ENCODE assay signal across 1 cellular context in genomic region chr12:57751788-57752667, GRCh38.
TF ChIP-seq lines count a peak whose summit lies in the region.

Gene CDK4 (minus strand): TSS chr12:57752310. CDS start chr12:57751717, 593 bp downstream.

TF ChIP-seq in HepG2, 621 proteins besides CTCF, POLR2A, EP300 and RAD21 (continued from another document and continues in another):
- TF ChIP-seq, protein P1, sequence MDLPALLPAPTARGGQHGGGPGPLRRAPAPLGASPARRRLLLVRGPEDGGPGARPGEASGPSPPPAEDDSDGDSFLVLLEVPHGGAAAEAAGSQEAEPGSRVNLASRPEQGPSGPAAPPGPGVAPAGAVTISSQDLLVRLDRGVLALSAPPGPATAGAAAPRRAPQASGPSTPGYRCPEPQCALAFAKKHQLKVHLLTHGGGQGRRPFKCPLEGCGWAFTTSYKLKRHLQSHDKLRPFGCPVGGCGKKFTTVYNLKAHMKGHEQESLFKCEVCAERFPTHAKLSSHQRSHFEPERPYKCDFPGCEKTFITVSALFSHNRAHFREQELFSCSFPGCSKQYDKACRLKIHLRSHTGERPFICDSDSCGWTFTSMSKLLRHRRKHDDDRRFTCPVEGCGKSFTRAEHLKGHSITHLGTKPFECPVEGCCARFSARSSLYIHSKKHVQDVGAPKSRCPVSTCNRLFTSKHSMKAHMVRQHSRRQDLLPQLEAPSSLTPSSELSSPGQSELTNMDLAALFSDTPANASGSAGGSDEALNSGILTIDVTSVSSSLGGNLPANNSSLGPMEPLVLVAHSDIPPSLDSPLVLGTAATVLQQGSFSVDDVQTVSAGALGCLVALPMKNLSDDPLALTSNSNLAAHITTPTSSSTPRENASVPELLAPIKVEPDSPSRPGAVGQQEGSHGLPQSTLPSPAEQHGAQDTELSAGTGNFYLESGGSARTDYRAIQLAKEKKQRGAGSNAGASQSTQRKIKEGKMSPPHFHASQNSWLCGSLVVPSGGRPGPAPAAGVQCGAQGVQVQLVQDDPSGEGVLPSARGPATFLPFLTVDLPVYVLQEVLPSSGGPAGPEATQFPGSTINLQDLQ (CRISPR knock-in tag; IDR thresholded peaks at IDR 0.05) = no peak
- no peak for TF ChIP-seq IKZF1 (IDR thresholded peaks at IDR 0.05)
- TF ChIP-seq SOX6 (IDR thresholded peaks at IDR 0.05) = no peak
- TF ChIP-seq SOX6 (CRISPR knock-in tag; IDR thresholded peaks at IDR 0.05) = peak; percentile 84
- TF ChIP-seq MAFG (CRISPR knock-in tag; IDR thresholded peaks at IDR 0.05) = no peak
- peak; percentile 25 for TF ChIP-seq CBX1 (IDR thresholded peaks at IDR 0.05; ENCODE audit: low read depth)
- TF ChIP-seq ATF1 (CRISPR knock-in tag; IDR thresholded peaks at IDR 0.05) = no peak
- TF ChIP-seq FOXO1 (CRISPR knock-in tag; IDR thresholded peaks at IDR 0.05) = peak; percentile 65
- TF ChIP-seq FUBP1 (CRISPR knock-in tag; IDR thresholded peaks at IDR 0.05; ENCODE audit: borderline replicate concordance) = no peak
- peak; percentile 90; the same call in 1 of the 2 replicates for TF ChIP-seq ZNF614 (CRISPR knock-in tag; IDR thresholded peaks at IDR 0.05; ENCODE audit: borderline replicate concordance)
- TF ChIP-seq CERS6 (CRISPR knock-in tag; IDR thresholded peaks at IDR 0.05) = 0 out of 2 replicates have a peak, but pooled peaks have one; percentile 58
- TF ChIP-seq, protein P2, sequence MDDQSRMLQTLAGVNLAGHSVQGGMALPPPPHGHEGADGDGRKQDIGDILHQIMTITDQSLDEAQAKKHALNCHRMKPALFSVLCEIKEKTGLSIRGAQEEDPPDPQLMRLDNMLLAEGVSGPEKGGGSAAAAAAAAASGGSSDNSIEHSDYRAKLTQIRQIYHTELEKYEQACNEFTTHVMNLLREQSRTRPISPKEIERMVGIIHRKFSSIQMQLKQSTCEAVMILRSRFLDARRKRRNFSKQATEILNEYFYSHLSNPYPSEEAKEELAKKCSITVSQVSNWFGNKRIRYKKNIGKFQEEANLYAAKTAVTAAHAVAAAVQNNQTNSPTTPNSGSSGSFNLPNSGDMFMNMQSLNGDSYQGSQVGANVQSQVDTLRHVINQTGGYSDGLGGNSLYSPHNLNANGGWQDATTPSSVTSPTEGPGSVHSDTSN (CRISPR knock-in tag; IDR thresholded peaks at IDR 0.05; ENCODE audit: borderline replicate concordance) = peak; percentile 50; the same call in 1 of the 2 replicates
- TF ChIP-seq ZNF256 (CRISPR knock-in tag; conservative IDR thresholded peaks at IDR 0.05) = 0 out of 2 replicates have a peak, but pooled peaks have one; percentile 55
- TF ChIP-seq FOXA3 (CRISPR knock-in tag; IDR thresholded peaks at IDR 0.05) = peak; percentile 67; the same call in 1 of the 2 replicates
- no peak for TF ChIP-seq ZNF550 (CRISPR knock-in tag; IDR thresholded peaks at IDR 0.05; ENCODE audit: borderline replicate concordance)
- TF ChIP-seq NONO (IDR thresholded peaks at IDR 0.05) = no peak
- peak; percentile 97 for TF ChIP-seq NONO (CRISPR knock-in tag; conservative IDR thresholded peaks at IDR 0.05)
- peak; percentile 86 for TF ChIP-seq MED1 (CRISPR knock-in tag; IDR thresholded peaks at IDR 0.05)
- TF ChIP-seq TFDP2 (CRISPR knock-in tag; IDR thresholded peaks at IDR 0.05) = peak; percentile 98
- 0 out of 2 replicates have a peak, but pooled peaks have one; percentile 11 for TF ChIP-seq ZBTB43 (CRISPR knock-in tag; conservative IDR thresholded peaks at IDR 0.05)
- TF ChIP-seq PAX8 (CRISPR knock-in tag; IDR thresholded peaks at IDR 0.05; ENCODE audit: borderline replicate concordance) = no peak
- peak; percentile 67; the same call in 1 of the 2 replicates for TF ChIP-seq ZNF281 (CRISPR knock-in tag; IDR thresholded peaks at IDR 0.05; ENCODE audit: borderline replicate concordance)
- TF ChIP-seq SP5 (CRISPR knock-in tag; IDR thresholded peaks at IDR 0.05; ENCODE audit: borderline replicate concordance, low read depth) = peak; percentile 92
- no peak for TF ChIP-seq ZKSCAN1 (IDR thresholded peaks at IDR 0.05; ENCODE audit: low read length)
- TF ChIP-seq ZNF383 (CRISPR knock-in tag; IDR thresholded peaks at IDR 0.05; ENCODE audit: borderline replicate concordance) = peak; percentile 28; the same call in 1 of the 2 replicates
- TF ChIP-seq HOXA5 (CRISPR knock-in tag; IDR thresholded peaks at IDR 0.05) = 0 out of 2 replicates have a peak, but pooled peaks have one; percentile 63
- peak; percentile 87; the same call in 1 of the 2 replicates for TF ChIP-seq ZBTB38 (CRISPR knock-in tag; IDR thresholded peaks at IDR 0.05)
- no peak; the same call in 1 of the 2 replicates for TF ChIP-seq TRAFD1 (CRISPR knock-in tag; IDR thresholded peaks at IDR 0.05; ENCODE audit: borderline replicate concordance)
- TF ChIP-seq, protein P3, sequence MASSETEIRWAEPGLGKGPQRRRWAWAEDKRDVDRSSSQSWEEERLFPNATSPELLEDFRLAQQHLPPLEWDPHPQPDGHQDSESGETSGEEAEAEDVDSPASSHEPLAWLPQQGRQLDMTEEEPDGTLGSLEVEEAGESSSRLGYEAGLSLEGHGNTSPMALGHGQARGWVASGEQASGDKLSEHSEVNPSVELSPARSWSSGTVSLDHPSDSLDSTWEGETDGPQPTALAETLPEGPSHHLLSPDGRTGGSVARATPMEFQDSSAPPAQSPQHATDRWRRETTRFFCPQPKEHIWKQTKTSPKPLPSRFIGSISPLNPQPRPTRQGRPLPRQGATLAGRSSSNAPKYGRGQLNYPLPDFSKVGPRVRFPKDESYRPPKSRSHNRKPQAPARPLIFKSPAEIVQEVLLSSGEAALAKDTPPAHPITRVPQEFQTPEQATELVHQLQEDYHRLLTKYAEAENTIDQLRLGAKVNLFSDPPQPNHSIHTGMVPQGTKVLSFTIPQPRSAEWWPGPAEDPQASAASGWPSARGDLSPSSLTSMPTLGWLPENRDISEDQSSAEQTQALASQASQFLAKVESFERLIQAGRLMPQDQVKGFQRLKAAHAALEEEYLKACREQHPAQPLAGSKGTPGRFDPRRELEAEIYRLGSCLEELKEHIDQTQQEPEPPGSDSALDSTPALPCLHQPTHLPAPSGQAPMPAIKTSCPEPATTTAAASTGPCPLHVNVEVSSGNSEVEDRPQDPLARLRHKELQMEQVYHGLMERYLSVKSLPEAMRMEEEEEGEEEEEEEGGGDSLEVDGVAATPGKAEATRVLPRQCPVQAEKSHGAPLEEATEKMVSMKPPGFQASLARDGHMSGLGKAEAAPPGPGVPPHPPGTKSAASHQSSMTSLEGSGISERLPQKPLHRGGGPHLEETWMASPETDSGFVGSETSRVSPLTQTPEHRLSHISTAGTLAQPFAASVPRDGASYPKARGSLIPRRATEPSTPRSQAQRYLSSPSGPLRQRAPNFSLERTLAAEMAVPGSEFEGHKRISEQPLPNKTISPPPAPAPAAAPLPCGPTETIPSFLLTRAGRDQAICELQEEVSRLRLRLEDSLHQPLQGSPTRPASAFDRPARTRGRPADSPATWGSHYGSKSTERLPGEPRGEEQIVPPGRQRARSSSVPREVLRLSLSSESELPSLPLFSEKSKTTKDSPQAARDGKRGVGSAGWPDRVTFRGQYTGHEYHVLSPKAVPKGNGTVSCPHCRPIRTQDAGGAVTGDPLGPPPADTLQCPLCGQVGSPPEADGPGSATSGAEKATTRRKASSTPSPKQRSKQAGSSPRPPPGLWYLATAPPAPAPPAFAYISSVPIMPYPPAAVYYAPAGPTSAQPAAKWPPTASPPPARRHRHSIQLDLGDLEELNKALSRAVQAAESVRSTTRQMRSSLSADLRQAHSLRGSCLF (CRISPR knock-in tag; IDR thresholded peaks at IDR 0.05; ENCODE audit: borderline replicate concordance) = no peak; the same call in 1 of the 2 replicates
- peak; percentile 73 for TF ChIP-seq ZNF777 (CRISPR knock-in tag; IDR thresholded peaks at IDR 0.05)
- no peak; the same call in 1 of the 2 replicates for TF ChIP-seq ZNF792 (CRISPR knock-in tag; IDR thresholded peaks at IDR 0.05)
- peak; percentile 97 for TF ChIP-seq ZNF547 (CRISPR knock-in tag; IDR thresholded peaks at IDR 0.05)
- TF ChIP-seq RAD51 (IDR thresholded peaks at IDR 0.05; ENCODE audit: borderline replicate concordance) = peak; percentile 100
- TF ChIP-seq MTA1 (CRISPR knock-in tag; IDR thresholded peaks at IDR 0.05; ENCODE audit: borderline replicate concordance) = no peak; the same call in 1 of the 2 replicates
- TF ChIP-seq ZNF501 (CRISPR knock-in tag; IDR thresholded peaks at IDR 0.05) = peak; percentile 92
- TF ChIP-seq ZNF343 (CRISPR knock-in tag; IDR thresholded peaks at IDR 0.05) = peak; percentile 93
- TF ChIP-seq ZBTB42 (CRISPR knock-in tag; IDR thresholded peaks at IDR 0.05) = peak; percentile 90
- no peak for TF ChIP-seq ARNT (IDR thresholded peaks at IDR 0.05)
- peak; percentile 94 for TF ChIP-seq SPEN (CRISPR knock-in tag; IDR thresholded peaks at IDR 0.05; ENCODE audit: low read depth)
- no peak for TF ChIP-seq SP140L (CRISPR knock-in tag; IDR thresholded peaks at IDR 0.05; ENCODE audit: borderline replicate concordance)
- TF ChIP-seq MAZ (IDR thresholded peaks at IDR 0.05; ENCODE audit: borderline replicate concordance, low read depth, low read length) = peak; percentile 91
- peak; percentile 99 for TF ChIP-seq MAZ (CRISPR knock-in tag; IDR thresholded peaks at IDR 0.05; ENCODE audit: low read depth)
